33 cellular contexts compared by ENCODE assay signal in genomic region chr16:72475688-72476087, GRCh38.
DNase-seq lines count a peak whose midpoint lies in the region; ATAC-seq, FAIRE-seq and TF ChIP-seq lines count a peak whose summit lies in the region.
"Had no signal": no experiment of that assay in that cellular context is flagged by ENCODE, and none has a peak within 500 bp of the region (broad histone marks: within the 10 kb centered on the region; RNA-seq: fewer than 3 reads in every experiment).

No MANE protein-coding gene starts in this region.

- H3K4me3 Mint-ChIP-seq in activated naive CD4-positive, alpha-beta T cell treated with anti-CD3 and anti-CD28 coated beads, Interleukin-2, amount 50 U/mL, for 24 hours = no peak overlapping the region
- H3K4me3 Mint-ChIP-seq in T-helper 17 cell = no peak overlapping the region
- H3K4me3 Mint-ChIP-seq: activated CD8-positive, alpha-beta T cell treated with anti-CD3 and anti-CD28 coated beads for 36 hours; CD14-positive monocyte; mesothelial cell of epicardium; T-helper 2 cell treated with Interferon-gamma antibody and Interleukin-4, amounts not matched to agents 5 μg/mL and 100 μg/mL, for 36 hours; type B pancreatic cell had no signal

- H3K27me3 ChIP-seq in kidney epithelial cell (ENCODE audit: control insufficient read depth, insufficient read depth, low read length) = no peaks in the 10 kb centered on the region
- H3K27me3 ChIP-seq: sigmoid colon had no signal

- H3K4me1 Mint-ChIP-seq in activated naive CD4-positive, alpha-beta T cell treated with anti-CD3 and anti-CD28 coated beads, Interleukin-2, amount 50 U/mL, for 24 hours = peaks cover 19% of the 10 kb centered on the region
- peaks cover 17% of the 10 kb centered on the region for H3K4me1 Mint-ChIP-seq in T-helper 17 cell
- H3K4me1 Mint-ChIP-seq: CD14-positive monocyte had no signal

- no peak for DNase-seq in activated naive CD4-positive, alpha-beta T cell treated with anti-CD3 and anti-CD28 coated beads, Interleukin-2, amount 50 U/mL, for 72 hours (ENCODE audit: low spot score in 2 of 2)
- no peak for DNase-seq in T-helper 17 cell
- peak; percentile 4 for DNase-seq in kidney epithelial cell (ENCODE audit: low read depth)
- DNase-seq in urothelium cell line (ENCODE audit: low spot score) = peak; percentile 6
- no peak for DNase-seq in coronary artery (ENCODE audit: low spot score)
- DNase-seq in OCI-M1 (lab: John Stamatoyannopoulos, UW) = no peak
- DNase-seq: activated CD4-positive, alpha-beta T cell treated with anti-CD3 and anti-CD28 coated beads for 1 hour; activated CD8-positive, alpha-beta memory T cell treated with anti-CD3 and anti-CD28 coated beads, Interleukin-2, amount 50 U/mL, for 48 hours; activated CD8-positive, alpha-beta T cell treated with anti-CD3 and anti-CD28 coated beads for 36 hours; activated naive CD4-positive, alpha-beta T cell treated with anti-CD3 and anti-CD28 coated beads, Interleukin-2, amount 50 U/mL, for 16 hours; anterior cingulate cortex; cortex of kidney; effector memory CD4-positive, alpha-beta T cell; erythroblast; Karpas-422; left ventricle myocardium superior; NCI-H1417 treated with DMSO at 0.1 percent for 48 hours; NCI-H2029 treated with DMSO at 0.1 percent for 48 hours; NCI-H524 treated with DMSO at 0.1 percent for 48 hours; Right ventricle myocardium superior; sigmoid colon; stimulated activated CD4-positive, alpha-beta T cell treated with anti-CD3 and anti-CD28 coated beads, Interleukin-4, amount 100 ng/mL, for 4 hours had no signal

- no peaks in the 10 kb centered on the region for H3K27me3 Mint-ChIP-seq in activated naive CD4-positive, alpha-beta T cell treated with anti-CD3 and anti-CD28 coated beads, Interleukin-2, amount 50 U/mL, for 24 hours
- no peaks in the 10 kb centered on the region for H3K27me3 Mint-ChIP-seq in T-helper 17 cell
- H3K27me3 Mint-ChIP-seq: activated CD8-positive, alpha-beta T cell treated with anti-CD3 and anti-CD28 coated beads for 36 hours; type B pancreatic cell had no signal

- no peaks in the 10 kb centered on the region for H3K9me3 Mint-ChIP-seq in activated naive CD4-positive, alpha-beta T cell treated with anti-CD3 and anti-CD28 coated beads, Interleukin-2, amount 50 U/mL, for 24 hours
- H3K9me3 Mint-ChIP-seq in activated naive CD4-positive, alpha-beta T cell treated with anti-CD3 and anti-CD28 coated beads, Interleukin-2, amount 50 U/mL, for 72 hours = no peaks in the 10 kb centered on the region
- H3K9me3 Mint-ChIP-seq: activated CD8-positive, alpha-beta T cell treated with anti-CD3 and anti-CD28 coated beads for 36 hours; activated T-helper 2 cell treated with anti-CD3 and anti-CD28 coated beads, Interferon-gamma antibody, Interleukin-2, Interleukin-4, amounts not matched to agents 10 μg/mL and 5 μg/mL and 100 μg/mL, durations not matched to agents 14 hours and 24 hours and 36 hours; CD14-positive monocyte; mesothelial cell of epicardium; T-helper 2 cell treated with Interferon-gamma antibody and Interleukin-4, amounts not matched to agents 5 μg/mL and 100 μg/mL, for 36 hours; type B pancreatic cell had no signal

- H3K4me3 ChIP-seq in kidney epithelial cell (ENCODE audit: low read depth, low read length) = no peak overlapping the region
- H3K4me3 ChIP-seq in coronary artery = no peak overlapping the region
- H3K4me3 ChIP-seq: prostate gland, sigmoid colon had no signal

- peaks cover 1% of the 10 kb centered on the region for H3K36me3 Mint-ChIP-seq in activated naive CD4-positive, alpha-beta T cell treated with anti-CD3 and anti-CD28 coated beads, Interleukin-2, amount 50 U/mL, for 24 hours
- H3K36me3 Mint-ChIP-seq in activated naive CD4-positive, alpha-beta T cell treated with anti-CD3 and anti-CD28 coated beads, Interleukin-2, amount 50 U/mL, for 72 hours = no peaks in the 10 kb centered on the region
- H3K36me3 Mint-ChIP-seq in T-helper 17 cell (ENCODE audit: low read depth) = peaks cover 5% of the 10 kb centered on the region
- H3K36me3 Mint-ChIP-seq: type B pancreatic cell had no signal

- no peaks in the 10 kb centered on the region for H3K9me3 ChIP-seq in T-helper 17 cell (ENCODE audit: control insufficient read depth, low read length, poor library complexity, severe bottlenecking)
- H3K9me3 ChIP-seq: prostate gland, sigmoid colon had no signal

- no peak for FAIRE-seq in urothelium cell line (lab: Jason Lieb, UNC)
- FAIRE-seq: D721Med, H54 had no signal

- peak overlapping the region; percentile 57 for H3K27ac Mint-ChIP-seq in activated naive CD4-positive, alpha-beta T cell treated with anti-CD3 and anti-CD28 coated beads, Interleukin-2, amount 50 U/mL, for 24 hours
- H3K27ac Mint-ChIP-seq in activated naive CD4-positive, alpha-beta T cell treated with anti-CD3 and anti-CD28 coated beads, Interleukin-2, amount 50 U/mL, for 72 hours = no peak overlapping the region
- H3K27ac Mint-ChIP-seq in T-helper 17 cell = peak overlapping the region; percentile 90
- H3K27ac Mint-ChIP-seq: mesothelial cell of epicardium; T-helper 2 cell treated with Interferon-gamma antibody and Interleukin-4, amounts not matched to agents 5 μg/mL and 100 μg/mL, for 36 hours; type B pancreatic cell had no signal

- ATAC-seq in activated naive CD4-positive, alpha-beta T cell treated with anti-CD3 and anti-CD28 coated beads, Interleukin-2, amount 50 U/mL, for 72 hours = no peak
- ATAC-seq in T-helper 17 cell (no peak), GM21529 (IDR thresholded peaks at IDR 0.05; ENCODE audit: unreplicated experiment) (no peak)
- ATAC-seq: activated CD8-positive, alpha-beta T cell treated with anti-CD3 and anti-CD28 coated beads for 36 hours; left ventricle myocardium superior had no signal

- no peak overlapping the region for H3K27ac ChIP-seq in coronary artery
- H3K27ac ChIP-seq: HL-60, prostate gland, sigmoid colon had no signal

- no peaks in the 10 kb centered on the region for H3K36me3 ChIP-seq in kidney epithelial cell (ENCODE audit: control insufficient read depth, insufficient read depth, low read length)
- H3K36me3 ChIP-seq: prostate gland, sigmoid colon had no signal

- TF ChIP-seq CTCF in kidney epithelial cell (IDR thresholded peaks at IDR 0.05; ENCODE audit: insufficient read depth, low read length, poor library complexity, severe bottlenecking) = no peak
- no peak for TF ChIP-seq CTCF in coronary artery (IDR thresholded peaks at IDR 0.05)

Comparison
In these comparisons a context has a peak if more than half of its experiments do, and no peak if none do; other contexts are left out.
1. H3K27ac Mint-ChIP-seq: peak in activated naive CD4-positive, alpha-beta T cell treated with anti-CD3 and anti-CD28 coated beads, Interleukin-2, amount 50 U/mL, for 24 hours (single experiment) and T-helper 17 cell (single experiment); none in activated naive CD4-positive, alpha-beta T cell treated with anti-CD3 and anti-CD28 coated beads, Interleukin-2, amount 50 U/mL, for 72 hours (0 of 2).
2. DNase-seq: peak in kidney epithelial cell (single experiment) and urothelium cell line (single experiment); none in activated naive CD4-positive, alpha-beta T cell treated with anti-CD3 and anti-CD28 coated beads, Interleukin-2, amount 50 U/mL, for 72 hours (0 of 2), T-helper 17 cell (0 of 3), coronary artery (single experiment) and OCI-M1 (single experiment).